9 cellular contexts compared by ENCODE assay signal in genomic region chr2:85772841-85773491, GRCh38. TPM values are rescaled to one million over a fixed set of nuclear protein-coding genes. Genes with fewer than 3 reads are reported as not detected.
DNase-seq lines count a peak whose midpoint lies in the region; ATAC-seq, FAIRE-seq and TF ChIP-seq lines count a peak whose summit lies in the region.
"Had no signal": no experiment of that assay in that cellular context is flagged by ENCODE, and none has a peak within 500 bp of the region (broad histone marks: within the 10 kb centered on the region; RNA-seq: fewer than 3 reads in every experiment).

No MANE protein-coding gene starts in this region.

- in situ Hi-C loops in mammary epithelial cell (cut with MboI; ENCODE audit: low sequenced_read_pairs in 2 of 2), result no loop called here
- in situ Hi-C loops in HepG2 (cut with HindIII; ENCODE audit: extremely low pct_ligation_motif_present, low pct_unique_long_range_greater_than_20kb), result no loop called here

- TF ChIP-seq POLR2A in HepG2 (IDR thresholded peaks at IDR 0.05; ENCODE audit: insufficient read depth in 1 of 2, low read depth in 2 of 2, low read length in 2 of 2) (no peak), stomach (IDR thresholded peaks at IDR 0.05) (no peak)

- H2AFZ ChIP-seq in mammary epithelial cell (ENCODE audit: low read depth, low read length) (no peak overlapping the region), HepG2 (ENCODE audit: low read length) (no peak overlapping the region)

- H3K27ac ChIP-seq in mammary epithelial cell (ENCODE audit: insufficient read depth, low read depth, low read length), result no peak overlapping the region
- no peak overlapping the region for H3K27ac ChIP-seq in HepG2 (ENCODE audit: extremely low read length, insufficient read depth, low read length)
- H3K27ac ChIP-seq in stomach, result peak overlapping the region; percentile 60 to 87 (median 84)

- peaks cover 34% of the 10 kb centered on the region for H3K36me3 Mint-ChIP-seq in HFFc6 (ENCODE audit: low read depth)

- TF ChIP-seq RAD21 in HepG2 (CRISPR knock-in tag; IDR thresholded peaks at IDR 0.05), result no peak

- H3K27ac Mint-ChIP-seq in HFFc6, result peak overlapping the region; percentile 95

- no peaks in the 10 kb centered on the region for H4K20me1 ChIP-seq in mammary epithelial cell (ENCODE audit: insufficient read depth, low read length)
- no peaks in the 10 kb centered on the region for H4K20me1 ChIP-seq in HepG2 (ENCODE audit: insufficient read depth, low read length)

- H3K36me3 ChIP-seq in mammary epithelial cell (ENCODE audit: insufficient read depth, low read length) (no peaks in the 10 kb centered on the region), HepG2 (replicated peaks in 1 of 2; ENCODE audit: control insufficient read depth in 1 of 2, insufficient read depth in 2 of 2, low read length in 2 of 2) (no peaks in the 10 kb centered on the region), stomach (peaks cover 0 to 12% (median 3%) of the 10 kb centered on the region in 4 donors)

- peaks cover 5% of the 10 kb centered on the region for H3K9me3 ChIP-seq in mammary epithelial cell (replicated peaks; ENCODE audit: insufficient read depth, low read length)
- no peaks in the 10 kb centered on the region for H3K9me3 ChIP-seq in HepG2 (ENCODE audit: low read length)
- no peaks in the 10 kb centered on the region for H3K9me3 ChIP-seq in stomach

- intact Hi-C loops in mammary epithelial cell (cut with micrococcal nuclease) (loop anchor here (1.0 to 5.0 kb wide), 4 partner anchors 14 to 44 kb away; no protein-coding TSS in a partner anchor), HepG2 (cut with micrococcal nuclease; ENCODE audit: unreplicated experiment) (loop anchor here (1.0 to 2.0 kb wide), 3 partner anchors 20 to 33 kb away; partner anchors contain the start of gene ATOH8), stomach (cut with DNase I; ENCODE audit: low total_unique reads) (no loop called here)

- TF ChIP-seq EP300 in HepG2 (IDR thresholded peaks at IDR 0.05; ENCODE audit: low read depth in 2 of 2, low read length in 2 of 2), result no peak
- no peak for TF ChIP-seq EP300 in HepG2 (CRISPR knock-in tag; IDR thresholded peaks at IDR 0.05; ENCODE audit: borderline replicate concordance)
- TF ChIP-seq EP300 in stomach (IDR thresholded peaks at IDR 0.05), result no peak

- TF ChIP-seq CTCF in HFFc6 (IDR thresholded peaks at IDR 0.05), result no peak
- no peak for TF ChIP-seq CTCF in mammary epithelial cell (conservative IDR thresholded peaks at IDR 0.05 in 1 of 2, IDR thresholded peaks at IDR 0.05 in 1 of 2; ENCODE audit: extremely low read depth in 1 of 2, insufficient read depth in 1 of 2, low read depth in 1 of 2, low read length in 2 of 2)
- no peak for TF ChIP-seq CTCF in HepG2 (CRISPR knock-in tag; IDR thresholded peaks at IDR 0.05)
- no peak for TF ChIP-seq CTCF in stomach (IDR thresholded peaks at IDR 0.05)

- dilution Hi-C loops in mammary epithelial cell (cut with HindIII; ENCODE audit: low sequenced_read_pairs), result no loop called here

- no peaks in the 10 kb centered on the region for H3K9me3 Mint-ChIP-seq in HFFc6

- peaks cover 18% of the 10 kb centered on the region for H3K4me1 ChIP-seq in mammary epithelial cell (ENCODE audit: insufficient read depth, low read length)
- H3K4me1 ChIP-seq in HepG2 (ENCODE audit: insufficient read depth, low read length), result peaks cover 68% of the 10 kb centered on the region
- H3K4me1 ChIP-seq in stomach, result peaks cover 67 to 81% (median 74%) of the 10 kb centered on the region in 4 donors

- peak overlapping the region; percentile 83 for H3K4me3 Mint-ChIP-seq in HFFc6

- BruUV-seq in mammary epithelial cell (replicated peaks; lab: Mats Ljungman, UMichigan), result no TSS peak
- BruUV-seq in HepG2 (replicated peaks; lab: Mats Ljungman, UMichigan), result no TSS peak

- peak overlapping the region; percentile 59 for H3K4me2 ChIP-seq in mammary epithelial cell (ENCODE audit: insufficient read depth, low read depth, low read length)
- peak overlapping the region; percentile 86 for H3K4me2 ChIP-seq in HepG2 (ENCODE audit: low read depth, low read length)

- no peak overlapping the region for H3K4me3 ChIP-seq in mammary epithelial cell (replicated peaks in 1 of 3; ENCODE audit: insufficient read depth in 1 of 3, low read depth in 2 of 3, low read length in 3 of 3)
- H3K4me3 ChIP-seq in HepG2 (replicated peaks in 1 of 3; ENCODE audit: insufficient read depth in 1 of 3, low read depth in 2 of 3, low read length in 3 of 3), result peak overlapping the region in 2 of 3 experiments; percentile 36 to 67; a peak in 2 of 6 replicates
- peak overlapping the region in 2 of 4 donors; percentile 2 to 9 for H3K4me3 ChIP-seq in stomach

- CTCF ChIA-PET in mammary epithelial cell (lab: Charles Lee; ENCODE audit: low non-redundant PET), result no interaction called here
- CTCF ChIA-PET in HepG2 (lab: Yijun Ruan, JAX; ENCODE audit: low intra/inter-chr PET ratio, low total read pairs), result interaction anchor here (1.3 to 1.8 kb wide), 3 partner anchors 22 to 44 kb away, joined by 5 to 6 read pairs (median 6); no protein-coding TSS in a partner anchor

- DNase-seq in HFFc6 (peak; percentile 21), mammary epithelial cell (no peak), HepG2 (ENCODE audit: low spot score) (no peak), stomach (no peak), NCI-H128 (lab: John Stamatoyannopoulos, UW; ENCODE audit: unreplicated experiment) (no peak), left lobe of liver (ENCODE audit: low spot score) (no peak)
- no peak for DNase-seq in activated CD4-positive, alpha-beta T cell treated with anti-CD3 and anti-CD28 coated beads for 4 hours
- DNase-seq: T-helper 2 cell had no signal

- H3K27me3 Mint-ChIP-seq in HFFc6 (ENCODE audit: insufficient read depth), result no peaks in the 10 kb centered on the region; the same call in 1 of the 2 replicates

- H3K9ac ChIP-seq in mammary epithelial cell (ENCODE audit: insufficient read depth, low read length), result no peak overlapping the region
- H3K9ac ChIP-seq in HepG2 (ENCODE audit: insufficient read depth, low read depth, low read length), result no peak overlapping the region

- POLR2A ChIA-PET in HepG2 (lab: Yijun Ruan, JAX), result interaction anchor here (0.9 to 3.1 kb wide), 6 partner anchors 12 to 41 kb away, joined by 3 to 11 read pairs (median 7); partner anchors contain the start of gene ATOH8

- peaks cover 64% of the 10 kb centered on the region for H3K4me1 Mint-ChIP-seq in HFFc6 (ENCODE audit: low read depth)

- no peak for ATAC-seq in HepG2
- no peak for ATAC-seq in HG03342 (IDR thresholded peaks at IDR 0.05; ENCODE audit: unreplicated experiment)
- ATAC-seq in left lobe of liver, result no peak

- FAIRE-seq in HepG2 (lab: Jason Lieb, UNC), result no peak

- H3K79me2 ChIP-seq in mammary epithelial cell (ENCODE audit: insufficient read depth, low read length) (no peaks in the 10 kb centered on the region), HepG2 (ENCODE audit: insufficient read depth, low read length) (no peaks in the 10 kb centered on the region)

- H3K27me3 ChIP-seq in mammary epithelial cell (ENCODE audit: insufficient read depth, low read length), result peaks cover 9% of the 10 kb centered on the region
- H3K27me3 ChIP-seq in HepG2 (ENCODE audit: control insufficient read depth in 1 of 2, insufficient read depth in 2 of 2, low read length in 2 of 2), result no peaks in the 10 kb centered on the region
- peaks cover 0 to 6% (median 0%) of the 10 kb centered on the region in 3 donors for H3K27me3 ChIP-seq in stomach

- 65% methylated on average over 14 of the region's 16 CpGs for WGBS in mammary epithelial cell (ENCODE audit: low coverage, missing lambda C conversion rate)
- 87% methylated on average over 15 of the region's 16 CpGs for WGBS in HepG2 (ENCODE audit: low lambda C conversion rate)
- WGBS in stomach, 5 donors, result 56 to 68% (median 63%) methylated on average over 16 of the region's 16 CpGs

TF ChIP-seq in HepG2, 621 proteins besides CTCF, POLR2A, EP300 and RAD21 (continues in another document):
- TF ChIP-seq TSC22D2 (CRISPR knock-in tag; IDR thresholded peaks at IDR 0.05; ENCODE audit: borderline replicate concordance) (no peak), MYNN (CRISPR knock-in tag; IDR thresholded peaks at IDR 0.05; ENCODE audit: low read depth) (no peak), REXO4 (CRISPR knock-in tag; IDR thresholded peaks at IDR 0.05; ENCODE audit: borderline replicate concordance) (no peak), TEAD2 (CRISPR knock-in tag; IDR thresholded peaks at IDR 0.05) (0 out of 2 replicates have a peak, but pooled peaks have one; percentile 22), HNF4A (CRISPR knock-in tag; IDR thresholded peaks at IDR 0.05) (0 out of 2 replicates have a peak, but pooled peaks have one; percentile 10)

RNA-seq across cellular contexts. Expression of gene ATOH8, which starts 19.2 kb away (rescaled TPM):
- 10 to 100 TPM; 34.4 to 53.0 (median 45.5) TPM for total RNA-seq in HFFc6 (2021; fragmentation: NEBNext Ultra II Directional; extraction: Animal tissue kit (Norgen Biotek cat#: 25700))
- total RNA-seq in mammary epithelial cell (not detected), HepG2 (2016; rRNA removed; fragmentation: Illumina TruSeq; extraction: Trizol) (0.11 and 0.13 TPM in 2 replicates), stomach (10 to 100 TPM in 2 of 5 donors, 1 to 10 TPM in 3; 2.3 to 23.2 (median 9.7) TPM), left lobe of liver (28.0 TPM)
- polyA plus RNA-seq in mammary epithelial cell (not detected), HepG2 (2011; rRNA removed) (0.22 and 0.61 TPM in 2 replicates), stomach (10 to 100 TPM; 11.3 to 20.0 (median 15.3) TPM)
- not detected for polyA minus RNA-seq in mammary epithelial cell
- 0.10 TPM in 1 of 2 replicates, not detected in the other for total RNA-seq in HepG2 (2016; cell fraction: cytosol; rRNA removed; fragmentation: Illumina TruSeq; extraction: Trizol; ENCODE audit: low read depth)
- total RNA-seq in HepG2 (2016; cell fraction: insoluble cytoplasmic fraction; rRNA removed; fragmentation: Illumina TruSeq; extraction: Trizol), result 0.13 and 0.21 TPM in 2 replicates
- 0.12 and 0.21 TPM in 2 replicates for total RNA-seq in HepG2 (2016; cell fraction: membrane; rRNA removed; fragmentation: Illumina TruSeq; extraction: Trizol)
- total RNA-seq in HepG2 (2016; cell fraction: nucleus; rRNA removed; fragmentation: Illumina TruSeq; extraction: Trizol), result 0.34 and 0.38 TPM in 2 replicates
- polyA plus RNA-seq in HepG2 (2011; cell fraction: cytosol; rRNA removed), result 0.23 and 0.62 TPM in 2 replicates
- 0.55 and 0.88 TPM in 2 replicates for polyA plus RNA-seq in HepG2 (2011; cell fraction: nucleus; rRNA removed)
- 0.13 TPM in 1 of 2 replicates, not detected in the other for polyA plus RNA-seq in HepG2 (2012)
- polyA plus RNA-seq in HepG2 (2016; cell fraction: cytosol; fragmentation: Illumina TruSeq; extraction: Trizol; ENCODE audit: low read depth), result not detected in 2 replicates
- polyA plus RNA-seq in HepG2 (2016; cell fraction: insoluble cytoplasmic fraction; fragmentation: Illumina TruSeq; extraction: Trizol; ENCODE audit: low read depth), result 0.11 and 0.14 TPM in 2 replicates
- 0.13 TPM in 1 of 2 replicates, not detected in the other for polyA plus RNA-seq in HepG2 (2016; cell fraction: membrane; fragmentation: Illumina TruSeq; extraction: Trizol; ENCODE audit: low read depth)
- polyA plus RNA-seq in HepG2 (2016; cell fraction: nucleus; fragmentation: Illumina TruSeq; extraction: Trizol; ENCODE audit: insufficient read depth, low read depth), result 0.15 and 0.25 TPM in 2 replicates
- polyA minus RNA-seq in HepG2 (2011; rRNA and poly(A)+ RNA removed; ENCODE audit: low replicate concordance), result 1.6 and 10.7 TPM in 2 replicates
- 0.44 TPM in 1 of 2 replicates, not detected in the other for polyA minus RNA-seq in HepG2 (2011; cell fraction: cytosol; rRNA and poly(A)+ RNA removed)
- 0.62 and 1.4 TPM in 2 replicates for polyA minus RNA-seq in HepG2 (2011; cell fraction: nucleus; rRNA and poly(A)+ RNA removed)

Comparison
In these comparisons a context has a peak if more than half of its experiments do, and no peak if none do; other contexts are left out.
1. H3K27ac ChIP-seq: peak in stomach (5 of 5); none in mammary epithelial cell (single experiment) and HepG2 (single experiment).
2. H3K4me3 ChIP-seq: peak in HepG2 (2 of 3); none in mammary epithelial cell (0 of 3).